Comparison of ENCODE assay signal across 23 cellular contexts in the genomic region with DNA sequence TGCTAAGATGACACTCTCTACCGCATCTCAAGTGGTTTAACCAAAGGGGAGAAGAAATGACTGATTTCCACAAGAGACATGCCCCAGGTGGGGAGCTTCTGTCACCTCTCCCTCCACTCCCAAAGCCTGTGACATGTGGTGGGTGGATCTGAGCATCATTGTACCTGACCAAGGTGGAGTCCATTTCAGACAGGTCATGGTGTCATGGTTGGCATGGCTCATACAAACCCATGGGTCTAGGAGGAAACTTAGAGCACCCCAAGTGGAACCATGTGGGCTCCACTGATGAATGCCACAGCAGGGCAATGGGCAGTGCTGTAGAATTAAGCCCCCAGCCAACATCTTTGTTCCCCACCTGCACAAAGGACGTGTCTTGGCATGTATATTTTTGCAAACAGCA.
"Had no signal": no experiment of that assay in that cellular context is flagged by ENCODE, and none has a peak within 500 bp of the region (broad histone marks: within the 10 kb centered on the region; RNA-seq: fewer than 3 reads in every experiment).

No MANE protein-coding gene starts in this region.

- H3K4me3 ChIP-seq: adrenal gland, ascending aorta, SJCRH30, thoracic aorta, upper lobe of left lung had no signal

- DNase-seq: activated CD4-positive, alpha-beta T cell treated with anti-CD3 and anti-CD28 coated beads, Interleukin-2, amount 50 U/mL, for 4 hours; activated CD4-positive, CD25-positive, alpha-beta regulatory T cell; activated gamma-delta T cell treated with Interleukin-2 at 50 U/mL for 16 hours; adrenal gland; brain microvascular endothelial cell; caudate nucleus; effector CD8-positive, alpha-beta T cell; hypothalamus; left cardiac atrium; occipital lobe; small intestine; stimulated activated CD4-positive, alpha-beta T cell treated with anti-CD3 and anti-CD28 coated beads, Interleukin-2, amount 100 ng/mL, for 24 hours; T-cell; upper lobe of left lung had no signal

- ATAC-seq: esophagus mucosa; left cardiac atrium; sciatic nerve; stimulated activated effector memory CD8-positive, alpha-beta T cell treated with anti-CD3 and anti-CD28 coated beads, Interleukin-12 subunit alpha, Interleukin-12 subunit beta, amount 100 ng/mL, for 72 hours; T-cell had no signal

- H3K4me3 Mint-ChIP-seq: activated naive CD4-positive, alpha-beta T cell treated with anti-CD3 and anti-CD28 coated beads, Interleukin-2, amount 50 U/mL, for 24 hours; dendritic cell treated with granulocyte-macrophage colony-stimulating factor and Interleukin-4, amounts not matched to agents 40 ng/mL and 50 ng/mL, for 4 days; memory B cell; stimulated activated effector memory CD8-positive, alpha-beta T cell treated with anti-CD3 and anti-CD28 coated beads, Interleukin-12 subunit alpha, Interleukin-12 subunit beta, amount 100 ng/mL, for 72 hours; T-cell had no signal

- H3K36me3 ChIP-seq: adrenal gland, ascending aorta, brain microvascular endothelial cell, SJCRH30, thoracic aorta, upper lobe of left lung had no signal

- H3K9me3 ChIP-seq: adrenal gland, ascending aorta, SJCRH30, thoracic aorta, upper lobe of left lung had no signal

- H3K27ac Mint-ChIP-seq: activated naive CD4-positive, alpha-beta T cell treated with anti-CD3 and anti-CD28 coated beads, Interleukin-2, amount 50 U/mL, for 24 hours; dendritic cell treated with granulocyte-macrophage colony-stimulating factor and Interleukin-4, amounts not matched to agents 40 ng/mL and 50 ng/mL, for 4 days; memory B cell; T-cell had no signal

- H3K4me1 ChIP-seq: ascending aorta had no signal

- H3K27ac ChIP-seq: adrenal gland, ascending aorta, brain microvascular endothelial cell, SJCRH30, thoracic aorta, upper lobe of left lung had no signal

- H3K9me3 Mint-ChIP-seq: activated naive CD4-positive, alpha-beta T cell treated with anti-CD3 and anti-CD28 coated beads, Interleukin-2, amount 50 U/mL, for 24 hours; dendritic cell treated with granulocyte-macrophage colony-stimulating factor and Interleukin-4, amounts not matched to agents 40 ng/mL and 50 ng/mL, for 4 days; memory B cell; stimulated activated effector memory CD8-positive, alpha-beta T cell treated with anti-CD3 and anti-CD28 coated beads, Interleukin-12 subunit alpha, Interleukin-12 subunit beta, amount 100 ng/mL, for 72 hours; T-cell had no signal

- H3K27me3 ChIP-seq: adrenal gland, ascending aorta, brain microvascular endothelial cell, SJCRH30, upper lobe of left lung had no signal

- H3K27me3 Mint-ChIP-seq: activated naive CD4-positive, alpha-beta T cell treated with anti-CD3 and anti-CD28 coated beads, Interleukin-2, amount 50 U/mL, for 24 hours; memory B cell; T-cell had no signal
